In genomic region chrX:17104433-17104832, GRCh38 we compare ENCODE assay signal across 19 cellular contexts.
"Had no signal": no experiment of that assay in that cellular context is flagged by ENCODE, and none has a peak within 500 bp of the region (broad histone marks: within the 10 kb centered on the region; RNA-seq: fewer than 3 reads in every experiment).

No MANE protein-coding gene starts in this region.

- ATAC-seq: activated T-cell treated with anti-CD3 and anti-CD28 coated beads, Interleukin-2, amount 50 U/mL, for 4 hours had no signal

- DNase-seq: activated CD4-positive, alpha-beta memory T cell treated with anti-CD3 and anti-CD28 coated beads for 36 hours; activated CD4-positive, alpha-beta T cell treated with anti-CD3 and anti-CD28 coated beads, Interleukin-2, amount 10 ng/mL, durations not matched to agents 7 days and 5 days; activated CD4-positive, CD25-positive, alpha-beta regulatory T cell; activated CD8-positive, alpha-beta memory T cell treated with anti-CD3 and anti-CD28 coated beads for 24 hours; activated effector memory CD4-positive, alpha-beta T cell treated with anti-CD3 and anti-CD28 coated beads, Interleukin-2, amount 50 U/mL, for 16 hours; activated naive CD4-positive, alpha-beta T cell treated with anti-CD3 and anti-CD28 coated beads for 36 hours; activated naive CD8-positive, alpha-beta T cell treated with anti-CD3 and anti-CD28 coated beads for 36 hours; activated T-cell treated with anti-CD3 and anti-CD28 coated beads, Interleukin-2, amount 50 U/mL, for 4 hours; brain microvascular endothelial cell; MG63; NCI-H1930; NCI-H2171; NCI-H2227 treated with DMSO at 0.1 percent for 48 hours; NCI-H446 treated with DMSO at 0.1 percent for 48 hours; Peyer's patch; Right ventricle myocardium superior; SJCRH30; SK-N-SH; T-helper 1 cell had no signal
